Comparison of ENCODE assay signal across 12 cellular contexts in the genomic region with DNA sequence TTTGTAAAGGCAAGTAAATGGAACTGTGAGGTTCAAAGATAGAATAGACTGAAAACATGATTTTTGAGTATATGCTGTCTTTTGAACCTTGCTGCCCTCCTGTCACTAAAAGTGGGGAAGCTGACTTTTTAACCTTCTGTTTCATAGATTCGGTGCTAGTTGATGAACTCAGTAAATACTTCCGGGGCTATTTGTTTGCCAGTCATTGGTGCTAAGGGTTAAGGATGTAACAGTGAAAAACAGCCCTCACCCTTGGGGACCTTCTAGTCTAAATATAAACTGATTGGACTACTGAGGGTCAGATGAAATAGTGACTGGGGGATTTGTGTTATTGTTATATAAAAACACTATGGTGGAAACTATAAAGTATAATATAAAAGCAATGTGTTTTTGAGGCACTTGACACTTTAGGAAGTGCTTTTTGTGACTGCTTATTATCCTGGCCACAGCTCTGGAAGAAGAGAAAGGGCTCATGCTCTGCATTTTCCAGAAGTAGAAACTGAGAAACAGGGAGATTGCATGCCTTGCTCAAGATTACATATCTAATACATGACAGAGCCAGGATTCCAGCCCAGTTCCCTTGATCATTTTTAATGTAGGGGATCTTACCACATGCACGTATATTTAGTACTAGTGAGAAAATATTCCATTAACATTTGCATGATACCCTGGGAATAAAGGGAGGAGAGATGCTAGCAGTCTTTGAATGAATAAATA.
"Had no signal": no experiment of that assay in that cellular context is flagged by ENCODE, and none has a peak within 500 bp of the region (broad histone marks: within the 10 kb centered on the region; RNA-seq: fewer than 3 reads in every experiment).

No MANE protein-coding gene starts in this region.

- H3K4me1 ChIP-seq: parathyroid adenoma had no signal

- H3K9me3 ChIP-seq: tibial nerve had no signal

- ATAC-seq: stimulated activated naive B cell treated with anti-CD40 and anti-IgM and Interleukin-4, amounts not matched to agents 10 μg/mL and 1 μg/mL and 100 μg/mL, for 72 hours; T-cell had no signal

- DNase-seq: activated CD4-positive, CD25-positive, alpha-beta regulatory T cell treated with anti-CD3 and anti-CD28 coated beads, Interleukin-2, amount 50 U/mL, for 72 hours; activated naive CD8-positive, alpha-beta T cell treated with anti-CD3 and anti-CD28 coated beads for 36 hours; anterior cingulate cortex; effector memory CD4-positive, alpha-beta T cell; midbrain; stimulated activated CD4-positive, alpha-beta T cell treated with anti-CD3 and anti-CD28 coated beads, Interleukin-2, amount 100 ng/mL, for 48 hours; stimulated activated naive B cell treated with anti-CD40 and anti-IgM and Interleukin-4, amounts not matched to agents 10 μg/mL and 1 μg/mL and 100 μg/mL, for 72 hours; T-cell; T1000 had no signal

- H3K27ac ChIP-seq: parathyroid adenoma had no signal

- H3K27me3 ChIP-seq: tibial nerve had no signal

- H3K9ac ChIP-seq: parathyroid adenoma had no signal

- H3K4me3 ChIP-seq: lung, tibial nerve had no signal
